Comparison of ENCODE assay signal across 14 cellular contexts in genomic region chr11:118785362-118785761, GRCh38. TPM values are rescaled to one million over a fixed set of nuclear protein-coding genes. Genes with fewer than 3 reads are reported as not detected.
DNase-seq lines count a peak whose midpoint lies in the region; ATAC-seq, FAIRE-seq and TF ChIP-seq lines count a peak whose summit lies in the region.
"Had no signal": no experiment of that assay in that cellular context is flagged by ENCODE, and none has a peak within 500 bp of the region (broad histone marks: within the 10 kb centered on the region; RNA-seq: fewer than 3 reads in every experiment).

No MANE protein-coding gene starts in this region.

- H3K27me3 ChIP-seq in gastrocnemius medialis: no peaks in the 10 kb centered on the region
- H3K27me3 ChIP-seq: colonic mucosa had no signal

- H3K36me3 Mint-ChIP-seq in activated T-cell treated with anti-CD3 and anti-CD28 coated beads, Interleukin-2, amount 50 U/mL, for 4 hours (ENCODE audit: insufficient read depth): peaks cover 17% of the 10 kb centered on the region
- H3K36me3 Mint-ChIP-seq in chondrocyte (ENCODE audit: low read depth): peaks cover 8% of the 10 kb centered on the region

- H3K9me3 Mint-ChIP-seq in activated T-cell treated with anti-CD3 and anti-CD28 coated beads, Interleukin-2, amount 50 U/mL, for 4 hours: no peaks in the 10 kb centered on the region
- H3K9me3 Mint-ChIP-seq in chondrocyte (ENCODE audit: low read depth): no peaks in the 10 kb centered on the region
- H3K9me3 Mint-ChIP-seq: mesothelial cell of epicardium had no signal

- intact Hi-C loops in gastrocnemius medialis (cut with DNase I; ENCODE audit: low total_unique reads): no loop called here

- H3K36me3 ChIP-seq in gastrocnemius medialis: peaks cover 0 to 18% of the 10 kb centered on the region in 2 donors
- H3K36me3 ChIP-seq: colonic mucosa had no signal

- H3K27me3 Mint-ChIP-seq in activated T-cell treated with anti-CD3 and anti-CD28 coated beads, Interleukin-2, amount 50 U/mL, for 4 hours (ENCODE audit: low read depth): no peaks in the 10 kb centered on the region
- no peaks in the 10 kb centered on the region for H3K27me3 Mint-ChIP-seq in chondrocyte (ENCODE audit: low read depth)

- H3K4me1 Mint-ChIP-seq in activated T-cell treated with anti-CD3 and anti-CD28 coated beads, Interleukin-2, amount 50 U/mL, for 4 hours (ENCODE audit: low read depth): peaks cover 51% of the 10 kb centered on the region
- peaks cover 43% of the 10 kb centered on the region for H3K4me1 Mint-ChIP-seq in chondrocyte (ENCODE audit: low read depth)

- peak overlapping the region; percentile 9 for H3K27ac Mint-ChIP-seq in chondrocyte (ENCODE audit: unreplicated experiment)

- peak in 1 of 2 donors; percentile 15 for ATAC-seq in activated T-cell treated with anti-CD3 and anti-CD28 coated beads, Interleukin-2, amount 50 U/mL, for 4 hours
- ATAC-seq in gastrocnemius medialis (no peak), GM18858 (IDR thresholded peaks at IDR 0.05; ENCODE audit: unreplicated experiment) (no peak)
- ATAC-seq: sciatic nerve had no signal

- TF ChIP-seq POLR2A in gastrocnemius medialis (IDR thresholded peaks at IDR 0.05): no peak

- no peak for TF ChIP-seq CTCF in chondrocyte (IDR thresholded peaks at IDR 0.05)
- TF ChIP-seq CTCF in gastrocnemius medialis (IDR thresholded peaks at IDR 0.05 in 4 of 5, conservative IDR thresholded peaks at IDR 0.05 in 1 of 5): no peak

- H3K27ac ChIP-seq in gastrocnemius medialis: peak overlapping the region; percentile 50 to 63 (median 60)
- H3K27ac ChIP-seq: colonic mucosa had no signal

- peaks cover 49 to 63% of the 10 kb centered on the region in 2 donors for H3K4me1 ChIP-seq in gastrocnemius medialis

- FAIRE-seq in RCC 7860 (lab: Jason Lieb, UNC): no peak

- peak overlapping the region; percentile 71 for H3K4me3 Mint-ChIP-seq in activated T-cell treated with anti-CD3 and anti-CD28 coated beads, Interleukin-2, amount 50 U/mL, for 4 hours
- no peak overlapping the region for H3K4me3 Mint-ChIP-seq in chondrocyte (ENCODE audit: unreplicated experiment)
- H3K4me3 Mint-ChIP-seq: mesothelial cell of epicardium had no signal

- no peak for DNase-seq in activated T-cell treated with anti-CD3 and anti-CD28 coated beads, Interleukin-2, amount 50 U/mL, for 4 hours
- no peak for DNase-seq in activated T-cell treated with anti-CD3 and anti-CD28 coated beads, Interleukin-2, amount 50 U/mL, for 48 hours
- DNase-seq in MV-4-11 (lab: John Stamatoyannopoulos, UW): peak; percentile 78
- DNase-seq in chondrocyte (ENCODE audit: low spot score): no peak
- DNase-seq in gastrocnemius medialis: no peak
- no peak for DNase-seq in RCC 7860 (ENCODE audit: low spot score)
- no peak for DNase-seq in medulla oblongata (ENCODE audit: extremely low spot score)
- DNase-seq: activated CD8-positive, alpha-beta memory T cell treated with anti-CD3 and anti-CD28 coated beads, Interleukin-2, amount 50 U/mL, for 48 hours; colonic mucosa; NCI-H1105; NCI-H526 treated with DMSO at 0.1 percent for 48 hours had no signal

- no peak overlapping the region for H3K4me3 ChIP-seq in gastrocnemius medialis
- H3K4me3 ChIP-seq: colonic mucosa had no signal

- no peaks in the 10 kb centered on the region for H3K9me3 ChIP-seq in gastrocnemius medialis
- H3K9me3 ChIP-seq: colonic mucosa had no signal

- in situ Hi-C loops in gastrocnemius medialis (cut with MboI; ENCODE audit: low sequenced_read_pairs in 4 of 4): loop anchor here in 2 of 4 donors (10.0 to 25.0 kb wide), 3 partner anchors 98 to 152 kb away; partner anchors contain the start of genes BCL9L (in 1 of the 2) and TREH (in 1 of the 2)

RNA-seq across cellular contexts. Expression of gene DDX6, which starts 5.6 kb away (rescaled TPM):
- 100 to 1,000 TPM; 121 to 147 (median 132) TPM for total RNA-seq in activated T-cell treated with anti-CD3 and anti-CD28 coated beads, Interleukin-2, amount 50 U/mL, for 4 hours
- total RNA-seq in chondrocyte (135 to 156 TPM (median 136 TPM) in 3 replicates), gastrocnemius medialis (100 to 1,000 TPM in 2 of 4 donors, 10 to 100 TPM in 2; 73.4 to 125 (median 98.2) TPM)
